10 cellular contexts compared by ENCODE assay signal in genomic region chr11:18262681-18263352, GRCh38. TPM values are rescaled to one million over a fixed set of nuclear protein-coding genes. Genes with fewer than 3 reads are reported as not detected.
DNase-seq lines count a peak whose midpoint lies in the region; FAIRE-seq and TF ChIP-seq lines count a peak whose summit lies in the region.
"Not testable (repeated sequence)": the region's sequence is repeated elsewhere in the genome, so short reads cannot be mapped to it uniquely, and the experiment has no call there.
"Had no signal": no experiment of that assay in that cellular context is flagged by ENCODE, and none has a peak within 500 bp of the region (broad histone marks: within the 10 kb centered on the region; RNA-seq: fewer than 3 reads in every experiment).

No MANE protein-coding gene starts in this region.

- not testable (repeated sequence) for TF ChIP-seq EP300 in Ishikawa (IDR thresholded peaks at IDR 0.05; ENCODE audit: borderline replicate concordance)

- H3K36me3 ChIP-seq in astrocyte (ENCODE audit: insufficient read depth, low read length); endodermal cell (ENCODE audit: control insufficient read depth, insufficient read depth, low read length); mesendoderm (ENCODE audit: control insufficient read depth, insufficient read depth, low read length): not testable (repeated sequence)

- not testable (repeated sequence) for H2AFZ ChIP-seq in astrocyte (ENCODE audit: low read depth, low read length)

- not testable (repeated sequence) for H3K9me3 ChIP-seq in astrocyte (ENCODE audit: insufficient read depth, low read depth, low read length); endodermal cell (ENCODE audit: control insufficient read depth, low read length)

- not testable (repeated sequence) for H3K23ac ChIP-seq in mesendoderm (ENCODE audit: low read length)

- H3K4me1 ChIP-seq in astrocyte (ENCODE audit: insufficient read depth, low read length); endodermal cell (ENCODE audit: control insufficient read depth, insufficient read depth, low read length); mesendoderm (ENCODE audit: control insufficient read depth, low read depth, low read length): not testable (repeated sequence)

- 72 to 87% methylated on average over 3 to 8 of the region's 8 CpGs for WGBS in endodermal cell (ENCODE audit: insufficient coverage in 1 of 2, insufficient read length in 1 of 2), 2 experiments
- no CpG with 5 or more reads among the region's 8 CpGs for WGBS in mesendoderm (ENCODE audit: extremely low coverage, insufficient coverage, low lambda C conversion rate)

- not testable (repeated sequence) for H3K79me1 ChIP-seq in mesendoderm (ENCODE audit: low read length)

- H3K4ac ChIP-seq in mesendoderm (ENCODE audit: low read depth, low read length) = not testable (repeated sequence)

- not testable (repeated sequence) for H4K5ac ChIP-seq in mesendoderm (ENCODE audit: low read length)

- H3K4me2 ChIP-seq in astrocyte (ENCODE audit: low read length); mesendoderm (ENCODE audit: low read length): not testable (repeated sequence)

- not testable (repeated sequence) for H3K4me1 Mint-ChIP-seq in astrocyte (ENCODE audit: low read depth, unreplicated experiment); endodermal cell

- not testable (repeated sequence) for H2BK5ac ChIP-seq in mesendoderm (ENCODE audit: low read length)

- not testable (repeated sequence) for FAIRE-seq in astrocyte (lab: Jason Lieb, UNC)

- H3K18ac ChIP-seq in mesendoderm (ENCODE audit: low read length) = not testable (repeated sequence)

- not testable (repeated sequence) for H2BK120ac ChIP-seq in mesendoderm (ENCODE audit: low read depth, low read length)

- not testable (repeated sequence) for H3K4me3 Mint-ChIP-seq in astrocyte (ENCODE audit: unreplicated experiment); endodermal cell

- H2BK15ac ChIP-seq in mesendoderm (replicated peaks; ENCODE audit: low read depth) = not testable (repeated sequence)

- DNase-seq in AG10803 (ENCODE audit: low read depth) (peak; percentile 61), GM03348 (ENCODE audit: low spot score) (peak; percentile 20), astrocyte (ENCODE audit: low read depth) (peak; percentile 9), endodermal cell (peak; percentile 63), islet precursor cell (peak; percentile 79), mesendoderm (peak; percentile 85)

- not testable (repeated sequence) for H4K8ac ChIP-seq in mesendoderm (ENCODE audit: low read depth, low read length)

- TF ChIP-seq CTCF in AG10803 (conservative IDR thresholded peaks at IDR 0.05; ENCODE audit: low read length); astrocyte (IDR thresholded peaks at IDR 0.05; ENCODE audit: insufficient read depth, low read depth, low read length); endodermal cell (conservative IDR thresholded peaks at IDR 0.05): not testable (repeated sequence)

- H3K9me3 Mint-ChIP-seq in astrocyte (ENCODE audit: unreplicated experiment); endodermal cell: not testable (repeated sequence)

- not testable (repeated sequence) for H3K27me3 Mint-ChIP-seq in astrocyte (ENCODE audit: low read depth, unreplicated experiment)
- peaks cover 17% of the 10 kb centered on the region for H3K27me3 Mint-ChIP-seq in endodermal cell (ENCODE audit: insufficient read depth)

- not testable (repeated sequence) for H3K27ac Mint-ChIP-seq in astrocyte (ENCODE audit: unreplicated experiment); endodermal cell

- not testable (repeated sequence) for H2AK5ac ChIP-seq in mesendoderm (ENCODE audit: low read length)

- H4K20me1 ChIP-seq in astrocyte (ENCODE audit: insufficient read depth, low read length) = not testable (repeated sequence)

- not testable (repeated sequence) for H3K4me3 ChIP-seq in AG10803 (ENCODE audit: low read length); astrocyte (ENCODE audit: insufficient read depth, low read depth, low read length); endodermal cell (ENCODE audit: low read length); mesendoderm (ENCODE audit: low read length)

- not testable (repeated sequence) for TF ChIP-seq RAD21 in Ishikawa (IDR thresholded peaks at IDR 0.05; ENCODE audit: low read depth)

- H3K36me3 Mint-ChIP-seq in astrocyte (ENCODE audit: low read depth, unreplicated experiment); endodermal cell (ENCODE audit: low read depth): not testable (repeated sequence)

- not testable (repeated sequence) for H3K79me2 ChIP-seq in astrocyte (ENCODE audit: insufficient read depth, low read length); mesendoderm (ENCODE audit: control insufficient read depth, insufficient read depth, low read length)

- not testable (repeated sequence) for H3K27me3 ChIP-seq in astrocyte (ENCODE audit: insufficient read depth, low read length); endodermal cell (ENCODE audit: control insufficient read depth, insufficient read depth, low read length, poor library complexity, severe bottlenecking); mesendoderm (ENCODE audit: insufficient read depth, low read length, poor library complexity)

- not testable (repeated sequence) for H3K9ac ChIP-seq in astrocyte (ENCODE audit: low read length); endodermal cell (ENCODE audit: extremely low read depth, low read length, poor library complexity, severe bottlenecking); mesendoderm (ENCODE audit: low read length)

- not testable (repeated sequence) for H3K56ac ChIP-seq in mesendoderm (ENCODE audit: low read length)

- not testable (repeated sequence) for H3K27ac ChIP-seq in astrocyte (ENCODE audit: low read depth, low read length); endodermal cell (ENCODE audit: low read depth, low read length); mesendoderm (ENCODE audit: low read depth, low read length)

TF ChIP-seq in Ishikawa, 13 proteins besides CTCF, POLR2A, EP300 and RAD21:
- peak; percentile 62 for TF ChIP-seq TEAD4 (IDR thresholded peaks at IDR 0.05)

RNA-seq across cellular contexts. Expression of gene SAA1, which starts 3.2 kb away (rescaled TPM):
- total RNA-seq in astrocyte (0.43 TPM in 1 of 2 replicates, not detected in the other), endodermal cell (not detected)
- polyA plus RNA-seq in endodermal cell (2013, experiment 1 of 2) = not detected
- polyA plus RNA-seq in endodermal cell (2013, experiment 2 of 2) = not detected
- polyA plus RNA-seq in mesendoderm (2013, experiment 1 of 2) = not detected
- polyA plus RNA-seq in mesendoderm (2013, experiment 2 of 2) = not detected
- total RNA-seq: A673; CD4-positive, alpha-beta T cell had no signal

RNA-seq across cellular contexts. Expression of gene SAA2, which starts 14.3 kb away (rescaled TPM):
- total RNA-seq in astrocyte (not detected in 2 replicates), endodermal cell (1 to 10 TPM in 1 of 2 donors, under 1 TPM in 1; 0.29 to 1.4 TPM)
- not detected for polyA plus RNA-seq in endodermal cell (2013, experiment 1 of 2)
- not detected for polyA plus RNA-seq in endodermal cell (2013, experiment 2 of 2)
- not detected for polyA plus RNA-seq in mesendoderm (2013, experiment 1 of 2)
- not detected for polyA plus RNA-seq in mesendoderm (2013, experiment 2 of 2)

RNA-seq across cellular contexts. Expression of gene SAA4, which starts 26.2 kb away (rescaled TPM):
- total RNA-seq in astrocyte (not detected in 2 replicates), endodermal cell (not detected)
- not detected for polyA plus RNA-seq in endodermal cell (2013, experiment 1 of 2)
- not detected for polyA plus RNA-seq in endodermal cell (2013, experiment 2 of 2)
- not detected for polyA plus RNA-seq in mesendoderm (2013, experiment 1 of 2)
- polyA plus RNA-seq in mesendoderm (2013, experiment 2 of 2) = not detected
- total RNA-seq: A673; CD4-positive, alpha-beta T cell; Daoy had no signal

RNA-seq across cellular contexts. Expression of gene HPS5, which starts 59.1 kb away (rescaled TPM):
- total RNA-seq in astrocyte (22.6 and 28.0 TPM in 2 replicates), endodermal cell (10 to 100 TPM; 21.4 TPM)
- polyA plus RNA-seq in endodermal cell (2013, experiment 1 of 2) = 12.7 TPM
- 12.9 TPM for polyA plus RNA-seq in endodermal cell (2013, experiment 2 of 2)
- polyA plus RNA-seq in mesendoderm (2013, experiment 1 of 2) = 6.7 TPM
- 7.0 TPM for polyA plus RNA-seq in mesendoderm (2013, experiment 2 of 2)

RNA-seq across cellular contexts. Expression of gene GTF2H1, which starts 59.5 kb away (rescaled TPM):
- total RNA-seq in astrocyte = 41.5 and 47.8 TPM in 2 replicates
- total RNA-seq in endodermal cell = 10 to 100 TPM; 25.7 to 31.5 TPM
- 28.0 TPM for polyA plus RNA-seq in endodermal cell (2013, experiment 1 of 2)
- polyA plus RNA-seq in endodermal cell (2013, experiment 2 of 2) = 26.9 TPM
- 25.1 TPM for polyA plus RNA-seq in mesendoderm (2013, experiment 1 of 2)
- polyA plus RNA-seq in mesendoderm (2013, experiment 2 of 2) = 25.4 TPM

Comparison
In these comparisons a context has a peak if more than half of its experiments do, and no peak if none do; other contexts are left out.
1. DNase-seq: peak in every context shown above with its lines; median percentile 85 in mesendoderm; 79 in islet precursor cell; 63 in endodermal cell; 61 in AG10803; 20 in GM03348; 9 in astrocyte.